Comparison of ENCODE assay signal across 14 cellular contexts in the genomic region with DNA sequence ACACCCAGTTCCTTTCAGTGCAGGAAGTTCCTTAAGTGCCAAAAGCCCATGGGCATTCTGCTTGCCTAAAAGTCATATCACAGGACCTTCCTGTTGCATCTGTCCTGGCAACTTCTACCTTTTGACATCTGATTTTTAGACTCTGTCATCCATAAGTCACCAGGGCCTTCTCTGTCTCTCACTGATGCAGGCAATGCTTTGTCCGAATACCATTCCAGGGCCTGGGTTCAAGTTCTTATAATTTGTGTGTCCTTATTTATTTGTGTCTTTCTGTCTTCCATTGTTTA. TPM values are rescaled to one million over a fixed set of nuclear protein-coding genes. Genes with fewer than 3 reads are reported as not detected.
DNase-seq lines count a peak whose midpoint lies in the region; TF ChIP-seq lines count a peak whose summit lies in the region.
"Had no signal": no experiment of that assay in that cellular context is flagged by ENCODE, and none has a peak within 500 bp of the region (broad histone marks: within the 10 kb centered on the region; RNA-seq: fewer than 3 reads in every experiment).

No MANE protein-coding gene starts in this region.

- H3K4me3 ChIP-seq in BLaER1 (no peak overlapping the region), Loucy (ENCODE audit: low read length, poor library complexity, severe bottlenecking) (no peak overlapping the region), osteoblast (ENCODE audit: insufficient read depth, low read length) (no peak overlapping the region), neuronal stem cell (ENCODE audit: low read length in 2 of 2) (no peak overlapping the region)
- H3K4me3 ChIP-seq: SJCRH30 had no signal

- H3K9me3 ChIP-seq in BLaER1 (no peaks in the 10 kb centered on the region), Loucy (ENCODE audit: insufficient read depth, low read depth, low read length) (no peaks in the 10 kb centered on the region), osteoblast (ENCODE audit: low read depth, low read length) (no peaks in the 10 kb centered on the region), neuronal stem cell (replicated peaks in 1 of 2; ENCODE audit: control insufficient read depth in 2 of 2, insufficient read depth in 1 of 2, low read depth in 1 of 2, low read length in 2 of 2) (no peaks in the 10 kb centered on the region)
- H3K9me3 ChIP-seq: SJCRH30 had no signal

- no peaks in the 10 kb centered on the region for H3F3A ChIP-seq in Loucy (ENCODE audit: low read depth)

- no peak overlapping the region for H3K18ac ChIP-seq in neuronal stem cell (ENCODE audit: low read length)

- peak; percentile 3 for DNase-seq in osteoblast (ENCODE audit: insufficient read length, low spot score, missing footprints)
- no peak for DNase-seq in activated T-helper 2 cell treated with anti-CD3 and anti-CD28 coated beads, Interferon-gamma antibody, Interleukin-2, Interleukin-4, amounts not matched to agents 10 μg/mL and 5 μg/mL and 100 μg/mL, durations not matched to agents 14 hours and 24 hours and 36 hours (ENCODE audit: low spot score)
- no peak for DNase-seq in neuronal stem cell (ENCODE audit: low spot score)
- no peak for DNase-seq in COR-L47 (lab: John Stamatoyannopoulos, UW)
- DNase-seq: CD8-positive, alpha-beta memory T cell; NCI-H446 treated with DMSO at 0.1 percent for 48 hours; NK-92 treated with Interleukin-12 subunit alpha and Interleukin-12 subunit beta, amount 100 ng/mL, for 24 hours had no signal

- H3K4me3 Mint-ChIP-seq in activated T-helper 2 cell treated with anti-CD3 and anti-CD28 coated beads, Interferon-gamma antibody, Interleukin-2, Interleukin-4, amounts not matched to agents 10 μg/mL and 5 μg/mL and 100 μg/mL, durations not matched to agents 14 hours and 24 hours and 36 hours (ENCODE audit: low read depth) = no peak overlapping the region
- H3K4me3 Mint-ChIP-seq: CD14-positive monocyte; CD8-positive, alpha-beta memory T cell; H9; HFFc6 had no signal

- H4K20me1 ChIP-seq in BLaER1 (no peaks in the 10 kb centered on the region), Loucy (ENCODE audit: insufficient read depth, low read length, poor library complexity, severe bottlenecking) (no peaks in the 10 kb centered on the region), osteoblast (ENCODE audit: insufficient read depth, low read length) (no peaks in the 10 kb centered on the region)

- no peak overlapping the region for H2AK5ac ChIP-seq in neuronal stem cell (ENCODE audit: low read depth, low read length)

- H3K4me1 ChIP-seq in BLaER1 (peaks cover 9% of the 10 kb centered on the region), Loucy (ENCODE audit: insufficient read depth, low read length, poor library complexity, severe bottlenecking) (peaks cover 22% of the 10 kb centered on the region), osteoblast (ENCODE audit: insufficient read depth, low read length) (peaks cover 5% of the 10 kb centered on the region), neuronal stem cell (ENCODE audit: control insufficient read depth in 2 of 2, insufficient read depth in 1 of 2, low read depth in 1 of 2, low read length in 2 of 2) (no peaks in the 10 kb centered on the region)

- no peaks in the 10 kb centered on the region for H3K4me1 Mint-ChIP-seq in activated T-helper 2 cell treated with anti-CD3 and anti-CD28 coated beads, Interferon-gamma antibody, Interleukin-2, Interleukin-4, amounts not matched to agents 10 μg/mL and 5 μg/mL and 100 μg/mL, durations not matched to agents 14 hours and 24 hours and 36 hours (ENCODE audit: low read depth)
- H3K4me1 Mint-ChIP-seq: CD8-positive, alpha-beta memory T cell had no signal

- WGBS in neuronal stem cell (ENCODE audit: extremely low coverage in 2 of 2, insufficient read length in 2 of 2, insufficient replicate concordance in 1 of 2), 2 donors = no CpG with 5 or more reads among the region's 1 CpG

- H3K79me1 ChIP-seq in neuronal stem cell (ENCODE audit: low read depth, low read length) = no peaks in the 10 kb centered on the region

- no peak overlapping the region for H2BK15ac ChIP-seq in neuronal stem cell (ENCODE audit: low read length)

- no peak overlapping the region for H4K91ac ChIP-seq in neuronal stem cell (ENCODE audit: low read depth, low read length, poor library complexity)

- no peaks in the 10 kb centered on the region for H3K9me2 ChIP-seq in Loucy (replicated peaks; ENCODE audit: low read depth, low read length)

- H3K4ac ChIP-seq in neuronal stem cell (ENCODE audit: low read length) = no peak overlapping the region

- 0 out of 2 replicates have a peak overlapping the region, but pooled peaks have one; percentile 25 for H3K4me2 ChIP-seq in BLaER1
- peak overlapping the region; percentile 2 for H3K4me2 ChIP-seq in Loucy (ENCODE audit: low read depth, low read length, poor library complexity, severe bottlenecking)
- no peak overlapping the region for H3K4me2 ChIP-seq in osteoblast (ENCODE audit: insufficient read depth, low read length)
- H3K4me2 ChIP-seq in neuronal stem cell (ENCODE audit: insufficient read depth, low read length, poor library complexity, severe bottlenecking) = no peak overlapping the region

- H3K27ac Mint-ChIP-seq in activated T-helper 2 cell treated with anti-CD3 and anti-CD28 coated beads, Interferon-gamma antibody, Interleukin-2, Interleukin-4, amounts not matched to agents 10 μg/mL and 5 μg/mL and 100 μg/mL, durations not matched to agents 14 hours and 24 hours and 36 hours = no peak overlapping the region

- no peak overlapping the region for H3K9ac ChIP-seq in BLaER1
- H3K9ac ChIP-seq in Loucy (ENCODE audit: low read depth, low read length, poor library complexity, severe bottlenecking) = no peak overlapping the region
- no peak overlapping the region for H3K9ac ChIP-seq in neuronal stem cell (ENCODE audit: low read depth, low read length, poor library complexity)

- peaks cover 22% of the 10 kb centered on the region for H3K27me3 Mint-ChIP-seq in activated T-helper 2 cell treated with anti-CD3 and anti-CD28 coated beads, Interferon-gamma antibody, Interleukin-2, Interleukin-4, amounts not matched to agents 10 μg/mL and 5 μg/mL and 100 μg/mL, durations not matched to agents 14 hours and 24 hours and 36 hours (ENCODE audit: low read depth)

- intact Hi-C loops in activated T-helper 2 cell treated with anti-CD3 and anti-CD28 coated beads, Interferon-gamma antibody, Interleukin-2, Interleukin-4, amounts not matched to agents 10 μg/mL and 5 μg/mL and 100 μg/mL, durations not matched to agents 14 hours and 24 hours and 36 hours (cut with micrococcal nuclease) = no loop called here

- no peak overlapping the region for H3K14ac ChIP-seq in neuronal stem cell (ENCODE audit: low read length)

- no peak overlapping the region for H4K8ac ChIP-seq in neuronal stem cell (ENCODE audit: low read depth, low read length)

- H2BK12ac ChIP-seq in neuronal stem cell (ENCODE audit: low read length) = no peak overlapping the region

- H3K9me3 Mint-ChIP-seq in activated T-helper 2 cell treated with anti-CD3 and anti-CD28 coated beads, Interferon-gamma antibody, Interleukin-2, Interleukin-4, amounts not matched to agents 10 μg/mL and 5 μg/mL and 100 μg/mL, durations not matched to agents 14 hours and 24 hours and 36 hours = no peaks in the 10 kb centered on the region

- no peak overlapping the region for H2AFZ ChIP-seq in Loucy (ENCODE audit: low read length)
- no peak overlapping the region for H2AFZ ChIP-seq in osteoblast (ENCODE audit: low read length)
- no peak overlapping the region for H2AFZ ChIP-seq in neuronal stem cell (ENCODE audit: low read length)

- TF ChIP-seq CTCF in Loucy (conservative IDR thresholded peaks at IDR 0.05; ENCODE audit: low read length) (no peak), VCaP (conservative IDR thresholded peaks at IDR 0.05) (0 out of 2 replicates have a peak, but pooled peaks have one; percentile 17), osteoblast (IDR thresholded peaks at IDR 0.05; ENCODE audit: extremely low read depth, low read depth, low read length) (no peak)

- no peak overlapping the region for H3K27ac ChIP-seq in BLaER1
- H3K27ac ChIP-seq in VCaP = no peak overlapping the region
- H3K27ac ChIP-seq in osteoblast (ENCODE audit: low read depth, low read length) = no peak overlapping the region
- no peak overlapping the region for H3K27ac ChIP-seq in neuronal stem cell (replicated peaks; ENCODE audit: low read length)
- H3K27ac ChIP-seq: SJCRH30 had no signal

- H2BK120ac ChIP-seq in neuronal stem cell (ENCODE audit: low read depth, low read length) = no peak overlapping the region

- no peaks in the 10 kb centered on the region for H3K36me3 Mint-ChIP-seq in activated T-helper 2 cell treated with anti-CD3 and anti-CD28 coated beads, Interferon-gamma antibody, Interleukin-2, Interleukin-4, amounts not matched to agents 10 μg/mL and 5 μg/mL and 100 μg/mL, durations not matched to agents 14 hours and 24 hours and 36 hours (ENCODE audit: low read depth)
- H3K36me3 Mint-ChIP-seq: CD14-positive monocyte had no signal

- H3K79me2 ChIP-seq in Loucy (ENCODE audit: insufficient read depth, low read length) (no peaks in the 10 kb centered on the region), osteoblast (ENCODE audit: insufficient read depth, low read length) (no peaks in the 10 kb centered on the region)

- H2BK5ac ChIP-seq in neuronal stem cell (ENCODE audit: low read length) = no peak overlapping the region

- H3K27me3 ChIP-seq in BLaER1 = no peaks in the 10 kb centered on the region
- H3K27me3 ChIP-seq in Loucy (ENCODE audit: insufficient read depth, low read length, poor library complexity, severe bottlenecking) = no peaks in the 10 kb centered on the region
- H3K27me3 ChIP-seq in osteoblast (ENCODE audit: insufficient read depth, low read length) = no peaks in the 10 kb centered on the region
- no peaks in the 10 kb centered on the region for H3K27me3 ChIP-seq in neuronal stem cell (ENCODE audit: control insufficient read depth in 3 of 3, insufficient read depth in 3 of 3, low read depth in 1 of 3, low read length in 3 of 3)
- H3K27me3 ChIP-seq: SJCRH30 had no signal

- H3K23ac ChIP-seq in neuronal stem cell (ENCODE audit: low read depth, low read length, poor library complexity) = no peak overlapping the region

- H3K36me3 ChIP-seq in BLaER1 (no peaks in the 10 kb centered on the region), Loucy (ENCODE audit: insufficient read depth, low read length) (no peaks in the 10 kb centered on the region), osteoblast (ENCODE audit: insufficient read depth, low read length) (no peaks in the 10 kb centered on the region), neuronal stem cell (replicated peaks in 1 of 2; ENCODE audit: control insufficient read depth in 2 of 2, insufficient read depth in 2 of 2, low read length in 2 of 2) (no peaks in the 10 kb centered on the region)
- H3K36me3 ChIP-seq: SJCRH30 had no signal

RNA-seq across cellular contexts. Expression of a gene that starts 27.1 kb away (rescaled TPM):
- 74.8 and 76.0 TPM in 2 replicates for total RNA-seq in osteoblast
- total RNA-seq in activated T-helper 2 cell treated with anti-CD3 and anti-CD28 coated beads, Interferon-gamma antibody, Interleukin-2, Interleukin-4, amounts not matched to agents 10 μg/mL and 5 μg/mL and 100 μg/mL, durations not matched to agents 14 hours and 24 hours and 36 hours = 23.1 and 27.9 TPM in 2 replicates
- polyA plus RNA-seq in neuronal stem cell (2013, experiment 1 of 2) = 37.4 TPM
- polyA plus RNA-seq in neuronal stem cell (2013, experiment 2 of 2) = 38.3 TPM

RNA-seq across cellular contexts. Expression of a gene that starts 50.1 kb away (rescaled TPM):
- total RNA-seq in osteoblast = 107 and 112 TPM in 2 replicates
- 90.6 and 97.1 TPM in 2 replicates for total RNA-seq in activated T-helper 2 cell treated with anti-CD3 and anti-CD28 coated beads, Interferon-gamma antibody, Interleukin-2, Interleukin-4, amounts not matched to agents 10 μg/mL and 5 μg/mL and 100 μg/mL, durations not matched to agents 14 hours and 24 hours and 36 hours
- polyA plus RNA-seq in neuronal stem cell (2013, experiment 1 of 2) = 82.3 TPM
- 83.2 TPM for polyA plus RNA-seq in neuronal stem cell (2013, experiment 2 of 2)

Comparison
In these comparisons a context has a peak if more than half of its experiments do, and no peak if none do; other contexts are left out.
1. H3K4me2 ChIP-seq: peak in BLaER1 (single experiment) and Loucy (single experiment); none in osteoblast (single experiment) and neuronal stem cell (single experiment).